In the genomic region with DNA sequence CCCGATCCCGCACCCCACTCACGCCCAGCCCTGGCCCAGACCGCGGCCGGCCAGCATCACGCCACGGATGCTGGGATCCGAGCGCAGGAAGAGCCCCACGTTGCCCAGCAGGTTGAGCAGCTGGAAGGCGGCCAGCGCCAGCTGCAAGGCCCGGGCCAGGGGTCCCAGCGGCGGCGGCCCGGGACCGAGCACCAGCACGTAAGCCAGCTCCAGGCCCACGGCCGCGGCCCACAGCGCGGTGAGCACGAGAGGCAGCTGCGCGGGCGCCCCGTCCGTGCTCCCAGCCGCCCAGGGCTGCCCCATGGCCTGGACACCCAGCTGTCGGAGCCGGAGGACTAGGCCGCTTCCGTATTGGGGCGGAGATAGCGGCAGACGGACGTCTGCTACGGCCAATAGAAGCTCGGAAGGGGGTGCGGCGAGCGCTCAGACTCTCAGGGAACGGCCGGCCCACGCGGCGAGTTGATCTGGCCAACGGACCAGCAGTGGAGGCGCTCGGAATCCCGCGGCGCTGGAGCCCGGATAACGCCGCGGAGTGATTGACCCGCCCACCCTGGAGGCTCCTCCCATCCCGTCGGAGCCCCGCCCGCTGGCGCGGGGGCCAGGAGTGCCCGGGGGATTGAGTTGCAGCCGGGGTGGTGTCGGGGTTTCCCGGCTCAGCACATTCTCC, we compare ENCODE assay signal across 1 cellular context.
A peak's percentile ranks its signal among the peaks of the same experiment; 100 is the strongest.
TF ChIP-seq lines count a peak whose summit lies in the region.

A gene with protein sequence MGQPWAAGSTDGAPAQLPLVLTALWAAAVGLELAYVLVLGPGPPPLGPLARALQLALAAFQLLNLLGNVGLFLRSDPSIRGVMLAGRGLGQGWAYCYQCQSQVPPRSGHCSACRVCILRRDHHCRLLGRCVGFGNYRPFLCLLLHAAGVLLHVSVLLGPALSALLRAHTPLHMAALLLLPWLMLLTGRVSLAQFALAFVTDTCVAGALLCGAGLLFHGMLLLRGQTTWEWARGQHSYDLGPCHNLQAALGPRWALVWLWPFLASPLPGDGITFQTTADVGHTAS (minus strand): TSS at position 348 of the 667 bp plus-strand sequence. CDS start 45 bp downstream, at position 303.

TF ChIP-seq in HepG2, 621 proteins besides CTCF, POLR2A, EP300 and RAD21 (continued from another document and continues in another):
- TF ChIP-seq, protein P1, sequence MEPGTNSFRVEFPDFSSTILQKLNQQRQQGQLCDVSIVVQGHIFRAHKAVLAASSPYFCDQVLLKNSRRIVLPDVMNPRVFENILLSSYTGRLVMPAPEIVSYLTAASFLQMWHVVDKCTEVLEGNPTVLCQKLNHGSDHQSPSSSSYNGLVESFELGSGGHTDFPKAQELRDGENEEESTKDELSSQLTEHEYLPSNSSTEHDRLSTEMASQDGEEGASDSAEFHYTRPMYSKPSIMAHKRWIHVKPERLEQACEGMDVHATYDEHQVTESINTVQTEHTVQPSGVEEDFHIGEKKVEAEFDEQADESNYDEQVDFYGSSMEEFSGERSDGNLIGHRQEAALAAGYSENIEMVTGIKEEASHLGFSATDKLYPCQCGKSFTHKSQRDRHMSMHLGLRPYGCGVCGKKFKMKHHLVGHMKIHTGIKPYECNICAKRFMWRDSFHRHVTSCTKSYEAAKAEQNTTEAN (CRISPR knock-in tag; conservative IDR thresholded peaks at IDR 0.05): no peak
- TF ChIP-seq GFI1 (CRISPR knock-in tag; IDR thresholded peaks at IDR 0.05; ENCODE audit: borderline replicate concordance) (no peak), ZNF550 (CRISPR knock-in tag; IDR thresholded peaks at IDR 0.05; ENCODE audit: borderline replicate concordance) (no peak), ATAD3A (CRISPR knock-in tag; IDR thresholded peaks at IDR 0.05) (no peak), RFX1 (IDR thresholded peaks at IDR 0.05) (no peak), FOXC1 (CRISPR knock-in tag; IDR thresholded peaks at IDR 0.05; ENCODE audit: borderline replicate concordance) (no peak; the same call in 1 of the 2 replicates), SCMH1 (CRISPR knock-in tag; IDR thresholded peaks at IDR 0.05; ENCODE audit: borderline replicate concordance) (no peak), PTBP1 (IDR thresholded peaks at IDR 0.05; ENCODE audit: low read depth, low read length, poor library complexity, severe bottlenecking) (no peak), ZC3H13 (CRISPR knock-in tag; IDR thresholded peaks at IDR 0.05) (no peak; the same call in 1 of the 2 replicates), EHMT2 (IDR thresholded peaks at IDR 0.05; ENCODE audit: borderline replicate concordance, low read depth, low read length) (no peak), CBFB (CRISPR knock-in tag; IDR thresholded peaks at IDR 0.05) (no peak; the same call in 1 of the 2 replicates), ZNF761 (CRISPR knock-in tag; conservative IDR thresholded peaks at IDR 0.05) (0 out of 2 replicates have a peak, but pooled peaks have one; percentile 60), ZNF766 (CRISPR knock-in tag; IDR thresholded peaks at IDR 0.05; ENCODE audit: borderline replicate concordance) (peak; percentile 75; the same call in 1 of the 2 replicates), EZH2 (conservative IDR thresholded peaks at IDR 0.05; ENCODE audit: low read depth, low read length) (no peak), ZSCAN29 (CRISPR knock-in tag; conservative IDR thresholded peaks at IDR 0.05) (no peak), TOPORS (CRISPR knock-in tag; IDR thresholded peaks at IDR 0.05) (no peak), MED13 (CRISPR knock-in tag; IDR thresholded peaks at IDR 0.05) (peak; percentile 55; the same call in 1 of the 2 replicates), JDP2 (CRISPR knock-in tag; IDR thresholded peaks at IDR 0.05; ENCODE audit: borderline replicate concordance) (no peak), ZNF263 (CRISPR knock-in tag; IDR thresholded peaks at IDR 0.05) (peak; percentile 92), KDM2A (CRISPR knock-in tag; IDR thresholded peaks at IDR 0.05; ENCODE audit: borderline replicate concordance, low read depth) (peak; percentile 83), HDAC6 (IDR thresholded peaks at IDR 0.05; ENCODE audit: low read depth, low read length) (no peak), ZNF747 (CRISPR knock-in tag; IDR thresholded peaks at IDR 0.05; ENCODE audit: borderline replicate concordance) (no peak), ZNF101 (CRISPR knock-in tag; IDR thresholded peaks at IDR 0.05; ENCODE audit: borderline replicate concordance, low read depth) (no peak), GTF2F1 (IDR thresholded peaks at IDR 0.05; ENCODE audit: low read length) (no peak), ZBTB21 (CRISPR knock-in tag; IDR thresholded peaks at IDR 0.05) (no peak), TCF12 (IDR thresholded peaks at IDR 0.05) (no peak), TCF12 (CRISPR knock-in tag; IDR thresholded peaks at IDR 0.05) (peak; percentile 60; the same call in 1 of the 2 replicates), RARA (CRISPR knock-in tag; IDR thresholded peaks at IDR 0.05) (no peak), ZSCAN9 (CRISPR knock-in tag; IDR thresholded peaks at IDR 0.05; ENCODE audit: borderline replicate concordance) (no peak), BCL6 (CRISPR knock-in tag; IDR thresholded peaks at IDR 0.05) (no peak)
- TF ChIP-seq, protein P2, sequence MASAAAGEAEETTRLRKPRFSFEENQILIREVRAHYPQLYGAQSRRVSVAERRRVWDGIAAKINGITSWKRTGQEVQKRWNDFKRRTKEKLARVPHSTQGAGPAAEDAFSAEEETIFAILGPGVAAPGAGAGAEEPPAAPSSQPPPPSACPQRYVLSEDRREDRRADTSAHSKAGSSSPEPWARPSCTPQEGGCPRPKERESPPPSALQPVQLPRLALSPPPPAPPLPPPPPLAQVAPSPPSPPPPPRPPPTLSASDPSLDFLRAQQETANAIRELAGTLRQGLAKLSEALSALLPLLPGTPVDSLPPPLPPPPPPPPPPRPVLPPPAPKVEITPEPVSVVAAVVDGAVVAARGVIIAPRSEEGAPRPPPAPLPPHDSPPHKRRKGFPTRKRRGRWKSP (CRISPR knock-in tag; IDR thresholded peaks at IDR 0.05): 0 out of 2 replicates have a peak, but pooled peaks have one; percentile 55
- TF ChIP-seq, protein P3, sequence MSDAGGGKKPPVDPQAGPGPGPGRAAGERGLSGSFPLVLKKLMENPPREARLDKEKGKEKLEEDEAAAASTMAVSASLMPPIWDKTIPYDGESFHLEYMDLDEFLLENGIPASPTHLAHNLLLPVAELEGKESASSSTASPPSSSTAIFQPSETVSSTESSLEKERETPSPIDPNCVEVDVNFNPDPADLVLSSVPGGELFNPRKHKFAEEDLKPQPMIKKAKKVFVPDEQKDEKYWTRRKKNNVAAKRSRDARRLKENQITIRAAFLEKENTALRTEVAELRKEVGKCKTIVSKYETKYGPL (CRISPR knock-in tag; IDR thresholded peaks at IDR 0.05): no peak
- TF ChIP-seq, protein P4, sequence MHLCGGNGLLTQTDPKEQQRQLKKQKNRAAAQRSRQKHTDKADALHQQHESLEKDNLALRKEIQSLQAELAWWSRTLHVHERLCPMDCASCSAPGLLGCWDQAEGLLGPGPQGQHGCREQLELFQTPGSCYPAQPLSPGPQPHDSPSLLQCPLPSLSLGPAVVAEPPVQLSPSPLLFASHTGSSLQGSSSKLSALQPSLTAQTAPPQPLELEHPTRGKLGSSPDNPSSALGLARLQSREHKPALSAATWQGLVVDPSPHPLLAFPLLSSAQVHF (CRISPR knock-in tag; IDR thresholded peaks at IDR 0.05): no peak
- TF ChIP-seq, protein P5, sequence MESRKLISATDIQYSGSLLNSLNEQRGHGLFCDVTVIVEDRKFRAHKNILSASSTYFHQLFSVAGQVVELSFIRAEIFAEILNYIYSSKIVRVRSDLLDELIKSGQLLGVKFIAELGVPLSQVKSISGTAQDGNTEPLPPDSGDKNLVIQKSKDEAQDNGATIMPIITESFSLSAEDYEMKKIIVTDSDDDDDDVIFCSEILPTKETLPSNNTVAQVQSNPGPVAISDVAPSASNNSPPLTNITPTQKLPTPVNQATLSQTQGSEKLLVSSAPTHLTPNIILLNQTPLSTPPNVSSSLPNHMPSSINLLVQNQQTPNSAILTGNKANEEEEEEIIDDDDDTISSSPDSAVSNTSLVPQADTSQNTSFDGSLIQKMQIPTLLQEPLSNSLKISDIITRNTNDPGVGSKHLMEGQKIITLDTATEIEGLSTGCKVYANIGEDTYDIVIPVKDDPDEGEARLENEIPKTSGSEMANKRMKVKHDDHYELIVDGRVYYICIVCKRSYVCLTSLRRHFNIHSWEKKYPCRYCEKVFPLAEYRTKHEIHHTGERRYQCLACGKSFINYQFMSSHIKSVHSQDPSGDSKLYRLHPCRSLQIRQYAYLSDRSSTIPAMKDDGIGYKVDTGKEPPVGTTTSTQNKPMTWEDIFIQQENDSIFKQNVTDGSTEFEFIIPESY (CRISPR knock-in tag; IDR thresholded peaks at IDR 0.05): no peak
- TF ChIP-seq, protein P6, sequence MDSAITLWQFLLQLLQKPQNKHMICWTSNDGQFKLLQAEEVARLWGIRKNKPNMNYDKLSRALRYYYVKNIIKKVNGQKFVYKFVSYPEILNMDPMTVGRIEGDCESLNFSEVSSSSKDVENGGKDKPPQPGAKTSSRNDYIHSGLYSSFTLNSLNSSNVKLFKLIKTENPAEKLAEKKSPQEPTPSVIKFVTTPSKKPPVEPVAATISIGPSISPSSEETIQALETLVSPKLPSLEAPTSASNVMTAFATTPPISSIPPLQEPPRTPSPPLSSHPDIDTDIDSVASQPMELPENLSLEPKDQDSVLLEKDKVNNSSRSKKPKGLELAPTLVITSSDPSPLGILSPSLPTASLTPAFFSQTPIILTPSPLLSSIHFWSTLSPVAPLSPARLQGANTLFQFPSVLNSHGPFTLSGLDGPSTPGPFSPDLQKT (CRISPR knock-in tag; IDR thresholded peaks at IDR 0.05; ENCODE audit: borderline replicate concordance): no peak
- TF ChIP-seq, protein P7, sequence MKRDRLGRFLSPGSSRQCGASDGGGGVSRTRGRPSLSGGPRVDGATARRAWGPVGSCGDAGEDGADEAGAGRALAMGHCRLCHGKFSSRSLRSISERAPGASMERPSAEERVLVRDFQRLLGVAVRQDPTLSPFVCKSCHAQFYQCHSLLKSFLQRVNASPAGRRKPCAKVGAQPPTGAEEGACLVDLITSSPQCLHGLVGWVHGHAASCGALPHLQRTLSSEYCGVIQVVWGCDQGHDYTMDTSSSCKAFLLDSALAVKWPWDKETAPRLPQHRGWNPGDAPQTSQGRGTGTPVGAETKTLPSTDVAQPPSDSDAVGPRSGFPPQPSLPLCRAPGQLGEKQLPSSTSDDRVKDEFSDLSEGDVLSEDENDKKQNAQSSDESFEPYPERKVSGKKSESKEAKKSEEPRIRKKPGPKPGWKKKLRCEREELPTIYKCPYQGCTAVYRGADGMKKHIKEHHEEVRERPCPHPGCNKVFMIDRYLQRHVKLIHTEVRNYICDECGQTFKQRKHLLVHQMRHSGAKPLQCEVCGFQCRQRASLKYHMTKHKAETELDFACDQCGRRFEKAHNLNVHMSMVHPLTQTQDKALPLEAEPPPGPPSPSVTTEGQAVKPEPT (CRISPR knock-in tag; IDR thresholded peaks at IDR 0.05; ENCODE audit: low read depth): no peak
- TF ChIP-seq, protein P8, sequence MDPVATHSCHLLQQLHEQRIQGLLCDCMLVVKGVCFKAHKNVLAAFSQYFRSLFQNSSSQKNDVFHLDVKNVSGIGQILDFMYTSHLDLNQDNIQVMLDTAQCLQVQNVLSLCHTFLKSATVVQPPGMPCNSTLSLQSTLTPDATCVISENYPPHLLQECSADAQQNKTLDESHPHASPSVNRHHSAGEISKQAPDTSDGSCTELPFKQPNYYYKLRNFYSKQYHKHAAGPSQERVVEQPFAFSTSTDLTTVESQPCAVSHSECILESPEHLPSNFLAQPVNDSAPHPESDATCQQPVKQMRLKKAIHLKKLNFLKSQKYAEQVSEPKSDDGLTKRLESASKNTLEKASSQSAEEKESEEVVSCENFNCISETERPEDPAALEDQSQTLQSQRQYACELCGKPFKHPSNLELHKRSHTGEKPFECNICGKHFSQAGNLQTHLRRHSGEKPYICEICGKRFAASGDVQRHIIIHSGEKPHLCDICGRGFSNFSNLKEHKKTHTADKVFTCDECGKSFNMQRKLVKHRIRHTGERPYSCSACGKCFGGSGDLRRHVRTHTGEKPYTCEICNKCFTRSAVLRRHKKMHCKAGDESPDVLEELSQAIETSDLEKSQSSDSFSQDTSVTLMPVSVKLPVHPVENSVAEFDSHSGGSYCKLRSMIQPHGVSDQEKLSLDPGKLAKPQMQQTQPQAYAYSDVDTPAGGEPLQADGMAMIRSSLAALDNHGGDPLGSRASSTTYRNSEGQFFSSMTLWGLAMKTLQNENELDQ (CRISPR knock-in tag; IDR thresholded peaks at IDR 0.05; ENCODE audit: borderline replicate concordance): no peak
- TF ChIP-seq, protein P9, sequence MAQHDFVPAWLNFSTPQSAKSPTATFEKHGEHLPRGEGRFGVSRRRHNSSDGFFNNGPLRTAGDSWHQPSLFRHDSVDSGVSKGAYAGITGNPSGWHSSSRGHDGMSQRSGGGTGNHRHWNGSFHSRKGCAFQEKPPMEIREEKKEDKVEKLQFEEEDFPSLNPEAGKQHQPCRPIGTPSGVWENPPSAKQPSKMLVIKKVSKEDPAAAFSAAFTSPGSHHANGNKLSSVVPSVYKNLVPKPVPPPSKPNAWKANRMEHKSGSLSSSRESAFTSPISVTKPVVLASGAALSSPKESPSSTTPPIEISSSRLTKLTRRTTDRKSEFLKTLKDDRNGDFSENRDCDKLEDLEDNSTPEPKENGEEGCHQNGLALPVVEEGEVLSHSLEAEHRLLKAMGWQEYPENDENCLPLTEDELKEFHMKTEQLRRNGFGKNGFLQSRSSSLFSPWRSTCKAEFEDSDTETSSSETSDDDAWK (CRISPR knock-in tag; IDR thresholded peaks at IDR 0.05): no peak
- TF ChIP-seq, protein P10, sequence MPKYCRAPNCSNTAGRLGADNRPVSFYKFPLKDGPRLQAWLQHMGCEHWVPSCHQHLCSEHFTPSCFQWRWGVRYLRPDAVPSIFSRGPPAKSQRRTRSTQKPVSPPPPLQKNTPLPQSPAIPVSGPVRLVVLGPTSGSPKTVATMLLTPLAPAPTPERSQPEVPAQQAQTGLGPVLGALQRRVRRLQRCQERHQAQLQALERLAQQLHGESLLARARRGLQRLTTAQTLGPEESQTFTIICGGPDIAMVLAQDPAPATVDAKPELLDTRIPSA (CRISPR knock-in tag; IDR thresholded peaks at IDR 0.05; ENCODE audit: borderline replicate concordance): no peak
